Comparison of ENCODE assay signal across 16 cellular contexts in the genomic region with DNA sequence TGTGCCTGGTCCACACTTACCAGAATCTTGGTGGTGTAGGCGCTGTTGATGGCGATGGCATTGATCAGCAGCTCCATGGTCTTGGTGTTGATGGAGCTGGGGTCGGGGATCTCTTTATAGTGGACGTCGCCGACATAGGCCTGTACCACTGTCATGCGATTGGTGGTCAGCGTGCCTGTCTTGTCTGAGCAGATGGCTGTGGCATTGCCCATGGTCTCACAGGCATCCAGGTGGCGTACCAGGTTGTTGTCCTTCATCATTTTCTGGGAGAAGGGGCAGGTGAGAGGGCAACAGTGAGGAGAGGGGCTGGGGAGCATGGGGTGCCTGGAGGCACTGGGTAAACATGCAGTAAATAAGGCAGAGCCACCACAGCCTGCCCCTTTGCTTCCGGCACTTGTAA. TPM values are rescaled to one million over a fixed set of nuclear protein-coding genes. Genes with fewer than 3 reads are reported as not detected.
A peak's percentile ranks its signal among the peaks of the same experiment; 100 is the strongest.
DNase-seq lines count a peak whose midpoint lies in the region; ATAC-seq, FAIRE-seq and TF ChIP-seq lines count a peak whose summit lies in the region.
"Had no signal": no experiment of that assay in that cellular context is flagged by ENCODE, and none has a peak within 500 bp of the region (broad histone marks: within the 10 kb centered on the region; RNA-seq: fewer than 3 reads in every experiment).

No MANE protein-coding gene starts in this region.

- peaks cover 35 to 36% of the 10 kb centered on the region in 2 experiments for H3K4me1 Mint-ChIP-seq in H9
- H3K4me1 Mint-ChIP-seq: CD8-positive, alpha-beta memory T cell had no signal

- no peak overlapping the region for H2AK5ac ChIP-seq in H9 (ENCODE audit: insufficient read length, low read length)
- no peak overlapping the region for H2AK5ac ChIP-seq in neuronal stem cell (ENCODE audit: low read depth, low read length)

- no peak overlapping the region for H2BK12ac ChIP-seq in H9 (ENCODE audit: insufficient read length, low read depth, low read length)
- H2BK12ac ChIP-seq in neuronal stem cell (ENCODE audit: low read length) = no peak overlapping the region

- no CpG with 5 or more reads among the region's 10 CpGs for whole genome bisulfite sequencing in H9 (ENCODE audit: extremely low coverage, insufficient read length, low lambda C conversion rate)
- WGBS in neuronal stem cell (ENCODE audit: extremely low coverage in 2 of 2, insufficient read length in 2 of 2, insufficient replicate concordance in 1 of 2), 2 donors = no CpG with 5 or more reads among the region's 10 CpGs

- TF ChIP-seq CTCF in H9 (conservative IDR thresholded peaks at IDR 0.05) (no peak), bronchial epithelial cell (IDR thresholded peaks at IDR 0.05; ENCODE audit: insufficient read depth, low read length, severe bottlenecking) (no peak)

- H3K18ac ChIP-seq in H9 (ENCODE audit: insufficient read length, low read depth, low read length) (no peak overlapping the region), neuronal stem cell (ENCODE audit: low read length) (peak overlapping the region; percentile 59)

- no peak overlapping the region for H3K56ac ChIP-seq in H9 (ENCODE audit: insufficient read length, low read depth, low read length)

- no peak overlapping the region for H2AFZ ChIP-seq in H9 (ENCODE audit: low read length)
- H2AFZ ChIP-seq in neuronal stem cell (ENCODE audit: low read length) = no peak overlapping the region

- H3K27me3 ChIP-seq in BLaER1 treated with 17β-estradiol and CSF1 and Interleukin-3, amounts not matched to agents 10 nM and 100 nM = no peaks in the 10 kb centered on the region; a peak in 1 of 22 replicates
- H3K27me3 ChIP-seq in H9 (ENCODE audit: insufficient read depth, low read length) = no peaks in the 10 kb centered on the region
- peaks cover 4% of the 10 kb centered on the region for H3K27me3 ChIP-seq in bronchial epithelial cell (ENCODE audit: control insufficient read depth, insufficient read depth, low read length)
- peaks cover 0 to 25% (median 0%) of the 10 kb centered on the region in 3 experiments for H3K27me3 ChIP-seq in neuronal stem cell (ENCODE audit: control insufficient read depth in 3 of 3, insufficient read depth in 3 of 3, low read depth in 1 of 3, low read length in 3 of 3)

- ATAC-seq in HG02885 (IDR thresholded peaks at IDR 0.05; ENCODE audit: poor library complexity, unreplicated experiment) = no peak

- no peak overlapping the region for H2BK5ac ChIP-seq in H9 (ENCODE audit: insufficient read length, low read length)
- H2BK5ac ChIP-seq in neuronal stem cell (ENCODE audit: low read length) = no peak overlapping the region

- 0 out of 22 replicates have a peak, but pooled peaks cover 0 to 6% (median 0%) of the 10 kb centered on the region in 11 experiments for H4K20me1 ChIP-seq in BLaER1 treated with 17β-estradiol and CSF1 and Interleukin-3, amounts not matched to agents 10 nM and 100 nM
- H4K20me1 ChIP-seq in H9 (ENCODE audit: control insufficient read depth, insufficient read depth, insufficient read length) = no peaks in the 10 kb centered on the region

- H3K4ac ChIP-seq in H9 (ENCODE audit: low read depth, low read length) = no peak overlapping the region
- no peak overlapping the region for H3K4ac ChIP-seq in neuronal stem cell (ENCODE audit: low read length)

- H3K79me1 ChIP-seq in H9 (ENCODE audit: insufficient read depth, low read depth, low read length, poor library complexity, severe bottlenecking) (no peaks in the 10 kb centered on the region), neuronal stem cell (ENCODE audit: low read depth, low read length) (no peaks in the 10 kb centered on the region)

- peaks cover 0 to 20% (median 0%) of the 10 kb centered on the region in 11 experiments; a peak in 2 of 22 replicates for H3K36me3 ChIP-seq in BLaER1 treated with 17β-estradiol and CSF1 and Interleukin-3, amounts not matched to agents 10 nM and 100 nM
- H3K36me3 ChIP-seq in bronchial epithelial cell (ENCODE audit: control insufficient read depth, insufficient read depth, low read length) (no peaks in the 10 kb centered on the region), neuronal stem cell (replicated peaks in 1 of 2; ENCODE audit: control insufficient read depth in 2 of 2, insufficient read depth in 2 of 2, low read length in 2 of 2) (no peaks in the 10 kb centered on the region)

- peak overlapping the region in 6 of 11 experiments; percentile 67 to 87 (median 75); a peak in 12 of 22 replicates for H3K27ac ChIP-seq in BLaER1 treated with 17β-estradiol and CSF1 and Interleukin-3, amounts not matched to agents 10 nM and 100 nM
- no peak overlapping the region for H3K27ac ChIP-seq in H9 (ENCODE audit: insufficient read length, low read depth, low read length)
- no peak overlapping the region for H3K27ac ChIP-seq in neuronal stem cell (replicated peaks; ENCODE audit: low read length)

- H3K4me1 ChIP-seq in BLaER1 treated with 17β-estradiol and CSF1 and Interleukin-3, amounts not matched to agents 10 nM and 100 nM = peaks cover 61 to 97% (median 86%) of the 10 kb centered on the region in 10 experiments
- H3K4me1 ChIP-seq in H9 (ENCODE audit: insufficient read depth, low read length) (peaks cover 4% of the 10 kb centered on the region; the same call in 1 of the 2 replicates), neuronal stem cell (ENCODE audit: control insufficient read depth in 2 of 2, insufficient read depth in 1 of 2, low read depth in 1 of 2, low read length in 2 of 2) (peaks cover 1 to 5% of the 10 kb centered on the region in 2 donors)
- H3K4me1 ChIP-seq: Caco-2 had no signal

- H3K4me2 ChIP-seq in BLaER1 treated with 17β-estradiol and CSF1 and Interleukin-3, amounts not matched to agents 10 nM and 100 nM = peak overlapping the region in 8 of 11 experiments; percentile 70 to 93 (median 75); a peak in 13 of 22 replicates
- no peak overlapping the region for H3K4me2 ChIP-seq in H9 (ENCODE audit: insufficient read depth, insufficient read length, low read length)
- H3K4me2 ChIP-seq in neuronal stem cell (ENCODE audit: insufficient read depth, low read length, poor library complexity, severe bottlenecking) = no peak overlapping the region

- no peaks in the 10 kb centered on the region for H3K79me2 ChIP-seq in H9 (ENCODE audit: insufficient read depth, low read length)

- peaks cover 3 to 4% (median 4%) of the 10 kb centered on the region in 3 experiments; a peak in 5 of 7 replicates for H3K36me3 Mint-ChIP-seq in H9 (ENCODE audit: insufficient read depth in 1 of 3, low read depth in 3 of 3)
- H3K36me3 Mint-ChIP-seq: CD8-positive, alpha-beta memory T cell had no signal

- FAIRE-seq in bronchial epithelial cell (lab: Jason Lieb, UNC) (peak; percentile 18), HTR-8/SVneo (lab: Jason Lieb, UNC) (no peak)
- FAIRE-seq: A204.1, GM12892 had no signal

- H2BK20ac ChIP-seq in H9 (ENCODE audit: low read depth, low read length, poor library complexity, severe bottlenecking) = no peak overlapping the region

- H3K14ac ChIP-seq in H9 (ENCODE audit: insufficient read depth, low read length) = no peak overlapping the region; the same call in 1 of the 2 replicates
- no peak overlapping the region for H3K14ac ChIP-seq in neuronal stem cell (ENCODE audit: low read length)

- H4K5ac ChIP-seq in H9 (ENCODE audit: insufficient read length, low read depth, low read length) = no peak overlapping the region

- H3K4me3 ChIP-seq in BLaER1 treated with 17β-estradiol and CSF1 and Interleukin-3, amounts not matched to agents 10 nM and 100 nM = no peak overlapping the region
- H3K4me3 ChIP-seq in bronchial epithelial cell (ENCODE audit: low read depth, low read length) (no peak overlapping the region), neuronal stem cell (ENCODE audit: low read length in 2 of 2) (peak overlapping the region in 1 of 2 donors; percentile 16)

- no peak for DNase-seq in H9
- DNase-seq in bronchial epithelial cell (ENCODE audit: low read depth) = no peak
- DNase-seq in neuronal stem cell (ENCODE audit: low spot score) = no peak
- DNase-seq in NCI-H1048 (lab: John Stamatoyannopoulos, UW) = no peak
- no peak for DNase-seq in HTR-8/SVneo (ENCODE audit: insufficient read length, low spot score)
- DNase-seq: Caco-2, DND-41, GDM1, GOT3, HFFc6 had no signal

- peak overlapping the region in 1 of 11 experiments; percentile 70; a peak in 2 of 22 replicates for H3K9ac ChIP-seq in BLaER1 treated with 17β-estradiol and CSF1 and Interleukin-3, amounts not matched to agents 10 nM and 100 nM
- no peak overlapping the region for H3K9ac ChIP-seq in H9 (ENCODE audit: extremely low read depth, insufficient read length, low read length)
- H3K9ac ChIP-seq in neuronal stem cell (ENCODE audit: low read depth, low read length, poor library complexity) = peak overlapping the region; percentile 61

- H2BK120ac ChIP-seq in H9 (ENCODE audit: low read depth, low read length, poor library complexity, severe bottlenecking) = no peak overlapping the region
- no peak overlapping the region for H2BK120ac ChIP-seq in neuronal stem cell (ENCODE audit: low read depth, low read length)

- H3K4me3 Mint-ChIP-seq in H9 = no peak overlapping the region
- H3K4me3 Mint-ChIP-seq: B cell; CD8-positive, alpha-beta memory T cell; HFFc6 had no signal

- H3K23ac ChIP-seq in H9 (ENCODE audit: insufficient read length, low read depth, low read length) (no peak overlapping the region), neuronal stem cell (ENCODE audit: low read depth, low read length, poor library complexity) (peak overlapping the region; percentile 76)

- peak overlapping the region; percentile 20 to 79 (median 35); a peak in 2 of 7 replicates for H3K27ac Mint-ChIP-seq in H9
- H3K27ac Mint-ChIP-seq: B cell; CD8-positive, alpha-beta memory T cell; HFFc6 had no signal

- H2BK15ac ChIP-seq in H9 (ENCODE audit: low read depth, low read length) (no peak overlapping the region), neuronal stem cell (ENCODE audit: low read length) (no peak overlapping the region)

- H3K9me3 Mint-ChIP-seq in H9 = peaks cover 3 to 5% of the 10 kb centered on the region in 2 experiments; a peak in 3 of 5 replicates

- H4K91ac ChIP-seq in H9 (ENCODE audit: insufficient read length, low read depth, low read length) = no peak overlapping the region
- H4K91ac ChIP-seq in neuronal stem cell (ENCODE audit: low read depth, low read length, poor library complexity) = no peak overlapping the region

- H4K8ac ChIP-seq in H9 (replicated peaks; ENCODE audit: insufficient read length, low read depth, low read length) = no peak overlapping the region
- H4K8ac ChIP-seq in neuronal stem cell (ENCODE audit: low read depth, low read length) = no peak overlapping the region

- no peaks in the 10 kb centered on the region for H3K23me2 ChIP-seq in H9 (ENCODE audit: insufficient read length, low read depth, low read length, poor library complexity, severe bottlenecking)

- H3T11ph ChIP-seq in H9 (ENCODE audit: low read length) = no peak overlapping the region

- peaks cover 0 to 12% (median 4%) of the 10 kb centered on the region in 11 experiments; a peak in 9 of 22 replicates for H3K9me3 ChIP-seq in BLaER1 treated with 17β-estradiol and CSF1 and Interleukin-3, amounts not matched to agents 10 nM and 100 nM (replicated peaks in 1 of 11)
- H3K9me3 ChIP-seq in H9 (ENCODE audit: control insufficient read depth, low read depth, low read length) (no peaks in the 10 kb centered on the region), neuronal stem cell (replicated peaks in 1 of 2; ENCODE audit: control insufficient read depth in 2 of 2, insufficient read depth in 1 of 2, low read depth in 1 of 2, low read length in 2 of 2) (peaks cover 0 to 2% of the 10 kb centered on the region in 2 donors)
- H3K9me3 ChIP-seq: Caco-2 had no signal

- H3K27me3 Mint-ChIP-seq in H9 (ENCODE audit: low read depth) = peaks cover 1% of the 10 kb centered on the region

RNA-seq across cellular contexts. Expression of a gene that starts 50.9 kb away (rescaled TPM):
- total RNA-seq in H9 (2021) (131 TPM in 2 replicates), bronchial epithelial cell (177 and 188 TPM in 2 replicates)
- 103 TPM for polyA plus RNA-seq in neuronal stem cell (2013, experiment 1 of 2)
- polyA plus RNA-seq in neuronal stem cell (2013, experiment 2 of 2) = 99.6 TPM

Comparison
In these comparisons a context has a peak if more than half of its experiments do, and no peak if none do; other contexts are left out.
1. H3K27ac ChIP-seq: peak in BLaER1 treated with 17β-estradiol and CSF1 and Interleukin-3, amounts not matched to agents 10 nM and 100 nM (6 of 11); none in H9 (single experiment) and neuronal stem cell (single experiment).
2. H3K4me2 ChIP-seq: peak in BLaER1 treated with 17β-estradiol and CSF1 and Interleukin-3, amounts not matched to agents 10 nM and 100 nM (8 of 11); none in H9 (single experiment) and neuronal stem cell (single experiment).